29 cellular contexts compared by ENCODE assay signal in genomic region chr6:158354509-158354877, GRCh38.
"Had no signal": no experiment of that assay in that cellular context is flagged by ENCODE, and none has a peak within 500 bp of the region (broad histone marks: within the 10 kb centered on the region; RNA-seq: fewer than 3 reads in every experiment).

No MANE protein-coding gene starts in this region.

- H3K4me2 ChIP-seq: SK-N-SH had no signal

- H3K27ac Mint-ChIP-seq: activated CD4-positive, alpha-beta memory T cell treated with anti-CD3 and anti-CD28 coated beads for 36 hours; activated CD4-positive, alpha-beta T cell treated with anti-CD3 and anti-CD28 coated beads for 36 hours; activated naive CD8-positive, alpha-beta T cell treated with anti-CD3 and anti-CD28 coated beads for 36 hours; T-helper 1 cell treated with Interleukin-12 subunit alpha and Interleukin-12 subunit beta and Interleukin-4 antibody, amounts not matched to agents 30 μg/mL and 1 μg/mL, for 36 hours; T-helper 2 cell treated with Interferon-gamma antibody and Interleukin-4, amounts not matched to agents 5 μg/mL and 100 μg/mL, for 36 hours had no signal

- H3K9ac ChIP-seq: SK-N-SH had no signal

- DNase-seq: activated CD4-positive, alpha-beta memory T cell treated with anti-CD3 and anti-CD28 coated beads for 36 hours; activated CD4-positive, alpha-beta T cell treated with anti-CD3 and anti-CD28 coated beads for 36 hours; activated CD4-positive, alpha-beta T cell treated with anti-CD3 and anti-CD28 coated beads, Interleukin-2, amount 50 U/mL, for 1 hour; activated CD8-positive, alpha-beta memory T cell treated with anti-CD3 and anti-CD28 coated beads, Interleukin-2, amount 50 U/mL, for 4 hours; activated effector memory CD4-positive, alpha-beta T cell treated with Interleukin-2 at 50 U/mL for 16 hours; activated naive CD4-positive, alpha-beta T cell; activated naive CD4-positive, alpha-beta T cell treated with anti-CD3 and anti-CD28 coated beads, Interleukin-2, amount 50 U/mL, for 16 hours; activated naive CD8-positive, alpha-beta T cell treated with anti-CD3 and anti-CD28 coated beads for 36 hours; activated T-cell treated with anti-CD3 and anti-CD28 coated beads for 4 hours; activated T-cell treated with anti-CD3 and anti-CD28 coated beads, Interleukin-2, amount 50 U/mL, for 48 hours; amniotic stem cell; aorta; Karpas-422; KBM-7; NCI-H1048; NCI-H1105 treated with DMSO at 0.1 percent for 48 hours; NCI-H1436; NCI-H1694; NCI-H1930; NCI-H2081 treated with DMSO at 0.1 percent for 48 hours; NCI-H524; SK-N-SH had no signal

- ATAC-seq: activated CD4-positive, alpha-beta T cell treated with anti-CD3 and anti-CD28 coated beads for 36 hours; activated CD4-positive, CD25-positive, alpha-beta regulatory T cell treated with anti-CD3 and anti-CD28 coated beads, Interleukin-2, amount 50 U/mL, for 24 hours; Panc1 had no signal

- H3K27me3 Mint-ChIP-seq: activated CD4-positive, alpha-beta memory T cell treated with anti-CD3 and anti-CD28 coated beads for 36 hours; activated CD4-positive, alpha-beta T cell treated with anti-CD3 and anti-CD28 coated beads for 36 hours; activated naive CD8-positive, alpha-beta T cell treated with anti-CD3 and anti-CD28 coated beads for 36 hours had no signal

- H3K9me3 ChIP-seq: MG63, SK-N-SH had no signal

- H3K36me3 ChIP-seq: cardiac muscle cell, MG63, SJSA1 had no signal

- H3K4me3 Mint-ChIP-seq: activated CD4-positive, alpha-beta memory T cell treated with anti-CD3 and anti-CD28 coated beads for 36 hours; activated CD4-positive, alpha-beta T cell treated with anti-CD3 and anti-CD28 coated beads for 36 hours; activated naive CD8-positive, alpha-beta T cell treated with anti-CD3 and anti-CD28 coated beads for 36 hours; T-helper 1 cell treated with Interleukin-12 subunit alpha and Interleukin-12 subunit beta and Interleukin-4 antibody, amounts not matched to agents 30 μg/mL and 1 μg/mL, for 36 hours; T-helper 2 cell treated with Interferon-gamma antibody and Interleukin-4, amounts not matched to agents 5 μg/mL and 100 μg/mL, for 36 hours had no signal

- H3K27me3 ChIP-seq: cardiac muscle cell, MG63, SJSA1 had no signal

- H3K27ac ChIP-seq: cardiac muscle cell, SJSA1 had no signal

- H3K9me3 Mint-ChIP-seq: activated CD4-positive, alpha-beta memory T cell treated with anti-CD3 and anti-CD28 coated beads for 36 hours; activated naive CD8-positive, alpha-beta T cell treated with anti-CD3 and anti-CD28 coated beads for 36 hours; T-helper 1 cell treated with Interleukin-12 subunit alpha and Interleukin-12 subunit beta and Interleukin-4 antibody, amounts not matched to agents 30 μg/mL and 1 μg/mL, for 36 hours; T-helper 2 cell treated with Interferon-gamma antibody and Interleukin-4, amounts not matched to agents 5 μg/mL and 100 μg/mL, for 36 hours had no signal

- H3K4me3 ChIP-seq: cardiac muscle cell, MG63, SJSA1 had no signal
